8 cellular contexts compared by ENCODE assay signal in genomic region chr4:108166441-108167315, GRCh38. TPM values are rescaled to one million over a fixed set of nuclear protein-coding genes. Genes with fewer than 3 reads are reported as not detected.
DNase-seq lines count a peak whose midpoint lies in the region; ATAC-seq, FAIRE-seq and TF ChIP-seq lines count a peak whose summit lies in the region.

No MANE protein-coding gene starts in this region.

- peaks cover 31% of the 10 kb centered on the region for H3K79me2 ChIP-seq in DOHH2 (ENCODE audit: control insufficient read depth, low read length)
- peaks cover 32% of the 10 kb centered on the region for H3K79me2 ChIP-seq in K562 (ENCODE audit: control insufficient read depth, insufficient read depth, low read length)

- intact Hi-C loops in K562 (cut with micrococcal nuclease), result loop anchor here (2.0 to 5.0 kb wide), 2 partner anchors 52 to 196 kb away; no protein-coding TSS in a partner anchor
- intact Hi-C loops in lower leg skin (cut with DNase I; ENCODE audit: low total_unique reads), result no loop called here

- no peaks in the 10 kb centered on the region for H3K9me3 ChIP-seq in DOHH2 (ENCODE audit: control insufficient read depth, insufficient read depth, low read length)
- H3K9me3 ChIP-seq in K562 (replicated peaks; ENCODE audit: control insufficient read depth, insufficient read depth, low read depth, low read length), result no peaks in the 10 kb centered on the region

- CTCF ChIA-PET in K562 (lab: Yijun Ruan, JAX; ENCODE audit: low intra/inter-chr PET ratio), result no interaction called here

- peak overlapping the region; percentile 96 for H3K4me3 ChIP-seq in DOHH2 (ENCODE audit: low read length)
- peak overlapping the region; percentile 83 for H3K4me3 ChIP-seq in K562
- peak overlapping the region; percentile 51 for H3K4me3 ChIP-seq in lower leg skin (ENCODE audit: low read depth, poor library complexity, severe bottlenecking)

- peak; percentile 22 for ATAC-seq in HG03066 (IDR thresholded peaks at IDR 0.05; ENCODE audit: low read depth, unreplicated experiment)
- peak; percentile 72 for ATAC-seq in K562
- ATAC-seq in HG02610 (IDR thresholded peaks at IDR 0.05; ENCODE audit: unreplicated experiment), result no peak

- POLR2A ChIA-PET in K562 (lab: Yijun Ruan, JAX), result interaction anchor here (0.6 to 2.0 kb wide), 2 partner anchors 10 to 31 kb away, joined by 3 to 4 read pairs; no protein-coding TSS in a partner anchor

- peak overlapping the region; percentile 77 for H3K4me2 ChIP-seq in DOHH2 (ENCODE audit: low read length)
- H3K4me2 ChIP-seq in K562 (ENCODE audit: insufficient read depth, low read length), result peak overlapping the region; percentile 89

- no peaks in the 10 kb centered on the region for H4K20me1 ChIP-seq in DOHH2 (ENCODE audit: control insufficient read depth, insufficient read depth, low read depth, low read length)
- H4K20me1 ChIP-seq in K562 (replicated peaks; ENCODE audit: control insufficient read depth, insufficient read depth, low read length), result no peaks in the 10 kb centered on the region

- no peaks in the 10 kb centered on the region for H3K9me3 Mint-ChIP-seq in T-helper 1 cell treated with Interleukin-12 subunit alpha and Interleukin-12 subunit beta and Interleukin-4 antibody, amounts not matched to agents 30 μg/mL and 1 μg/mL, for 36 hours

- peak overlapping the region; percentile 98 for H3K4me3 Mint-ChIP-seq in T-helper 1 cell treated with Interleukin-12 subunit alpha and Interleukin-12 subunit beta and Interleukin-4 antibody, amounts not matched to agents 30 μg/mL and 1 μg/mL, for 36 hours

- TF ChIP-seq EP300 in K562 (IDR thresholded peaks at IDR 0.05; ENCODE audit: low read length), result 0 out of 2 replicates have a peak, but pooled peaks have one; percentile 9

- peaks cover 22% of the 10 kb centered on the region for H3K27me3 Mint-ChIP-seq in T-helper 1 cell treated with Interleukin-12 subunit alpha and Interleukin-12 subunit beta and Interleukin-4 antibody, amounts not matched to agents 30 μg/mL and 1 μg/mL, for 36 hours (ENCODE audit: low read depth)

- no peak for TF ChIP-seq CTCF in DOHH2 (IDR thresholded peaks at IDR 0.05; ENCODE audit: low read depth, low read length, poor library complexity, severe bottlenecking)
- no peak for TF ChIP-seq CTCF in K562 (IDR thresholded peaks at IDR 0.05 in 2 of 3, conservative IDR thresholded peaks at IDR 0.05 in 1 of 3; ENCODE audit: insufficient read depth in 2 of 3, low read depth in 1 of 3, low read length in 3 of 3)
- TF ChIP-seq CTCF in lower leg skin (IDR thresholded peaks at IDR 0.05), result no peak

- H3K4me1 ChIP-seq in DOHH2 (ENCODE audit: control insufficient read depth, low read length) (peaks cover 54% of the 10 kb centered on the region), K562 (replicated peaks in 1 of 2; ENCODE audit: control insufficient read depth in 2 of 2, insufficient read depth in 2 of 2, low read length in 2 of 2) (peaks cover 10 to 34% of the 10 kb centered on the region in 2 experiments; a peak in 4 of 5 replicates)

- FAIRE-seq in K562 (lab: Jason Lieb, UNC), result peak; percentile 82

- H3K9me2 ChIP-seq in DOHH2 (replicated peaks; ENCODE audit: control insufficient read depth, low read length), result no peaks in the 10 kb centered on the region

- peaks cover 27% of the 10 kb centered on the region for H3K36me3 ChIP-seq in DOHH2 (ENCODE audit: control insufficient read depth, low read length)
- H3K36me3 ChIP-seq in K562 (ENCODE audit: control insufficient read depth, insufficient read depth, low read length), result peaks cover 28% of the 10 kb centered on the region

- peak overlapping the region; percentile 82 to 95 for H3K9ac ChIP-seq in K562 (ENCODE audit: insufficient read depth in 1 of 2, low read depth in 2 of 2, low read length in 2 of 2)

- TF ChIP-seq RAD21 in K562 (CRISPR knock-in tag; conservative IDR thresholded peaks at IDR 0.05 in 1 of 2, IDR thresholded peaks at IDR 0.05 in 1 of 2), result no peak

- 2% methylated on average over 52 of the region's 58 CpGs for WGBS in K562 (ENCODE audit: insufficient coverage, low coverage, missing lambda C conversion rate)
- 2 to 4% methylated on average over 50 to 52 of the region's 58 CpGs for WGBS in lower leg skin, 2 donors

- H3K27ac ChIP-seq in DOHH2 (ENCODE audit: low read depth, low read length), result peak overlapping the region; percentile 58
- peak overlapping the region; percentile 65 for H3K27ac ChIP-seq in K562 (ENCODE audit: extremely low read depth, low read depth, low read length)

- peaks cover 32% of the 10 kb centered on the region for H3F3A ChIP-seq in DOHH2 (ENCODE audit: control insufficient read depth, insufficient read depth)

- DNase-seq in K562 (ENCODE audit: extremely low read depth in 1 of 4, low spot score in 3 of 4), result peak; percentile 69 to 83 (median 74)
- DNase-seq in lower leg skin (ENCODE audit: low spot score in 2 of 2), result no peak
- DNase-seq in stimulated activated CD8-positive, alpha-beta memory T cell treated with anti-CD3 and anti-CD28 coated beads, Interleukin-4, amount 100 ng/mL, for 48 hours, result peak; percentile 74
- DNase-seq in AG20443 (ENCODE audit: low spot score), result no peak

- H3K27me3 ChIP-seq in DOHH2 (ENCODE audit: control insufficient read depth, low read length) (peaks cover 31% of the 10 kb centered on the region), K562 (ENCODE audit: control insufficient read depth in 2 of 2, insufficient read depth in 2 of 2, low read length in 2 of 2) (no peaks in the 10 kb centered on the region)

- H3K27ac Mint-ChIP-seq in T-helper 1 cell treated with Interleukin-12 subunit alpha and Interleukin-12 subunit beta and Interleukin-4 antibody, amounts not matched to agents 30 μg/mL and 1 μg/mL, for 36 hours, result peak overlapping the region; percentile 95

- TF ChIP-seq POLR2A in K562 (conservative IDR thresholded peaks at IDR 0.05) (0 out of 2 replicates have a peak, but pooled peaks have one; percentile 3), lower leg skin (IDR thresholded peaks at IDR 0.05) (no peak)

- in situ Hi-C loops in K562 (cut with MboI), result loop anchor here (5.0 kb wide), 1 partner anchor 89 kb away; no protein-coding TSS in a partner anchor

- H3K36me3 Mint-ChIP-seq in T-helper 1 cell treated with Interleukin-12 subunit alpha and Interleukin-12 subunit beta and Interleukin-4 antibody, amounts not matched to agents 30 μg/mL and 1 μg/mL, for 36 hours (ENCODE audit: low read depth), result peaks cover 37% of the 10 kb centered on the region

- peaks cover 52% of the 10 kb centered on the region for H3K4me1 Mint-ChIP-seq in T-helper 1 cell treated with Interleukin-12 subunit alpha and Interleukin-12 subunit beta and Interleukin-4 antibody, amounts not matched to agents 30 μg/mL and 1 μg/mL, for 36 hours (ENCODE audit: low read depth)

- no peaks in the 10 kb centered on the region for H3K9me1 ChIP-seq in K562 (ENCODE audit: control insufficient read depth, insufficient read depth, low read length)

- peak overlapping the region; percentile 83 for H2AFZ ChIP-seq in K562 (ENCODE audit: low read depth, low read length)

- no TSS peak for BruUV-seq in K562 (replicated peaks; lab: Mats Ljungman, UMichigan)

TF ChIP-seq in K562, 482 proteins besides CTCF, POLR2A, EP300 and RAD21 (continues in another document):
- no peak for TF ChIP-seq ZNF354B (CRISPR knock-in tag; IDR thresholded peaks at IDR 0.05)
- TF ChIP-seq ZNF217 (CRISPR knock-in tag; IDR thresholded peaks at IDR 0.05), result no peak
- no peak for TF ChIP-seq SRSF1 (IDR thresholded peaks at IDR 0.05; ENCODE audit: low read depth, low read length)
- no peak for TF ChIP-seq ADNP (tag; IDR thresholded peaks at IDR 0.05)
- no peak for TF ChIP-seq STAT6 (CRISPR knock-in tag; IDR thresholded peaks at IDR 0.05)
- TF ChIP-seq CREB1 (IDR thresholded peaks at IDR 0.05), result 0 out of 2 replicates have a peak, but pooled peaks have one; percentile 16
- TF ChIP-seq CREB1 (CRISPR knock-in tag; IDR thresholded peaks at IDR 0.05), result no peak

RNA-seq across cellular contexts. Expression of gene LEF1, which starts 2.1 kb away (rescaled TPM):
- 78.7 and 97.3 TPM in 2 replicates for total RNA-seq in K562 (2011; cell fraction: chromatin; rRNA removed; ENCODE audit: low replicate concordance)
- total RNA-seq in K562 (2011; cell fraction: nucleolus; rRNA removed), result 31.2 and 41.5 TPM in 2 replicates
- 48.7 and 60.6 TPM in 2 replicates for total RNA-seq in K562 (2011; cell fraction: nucleoplasm; rRNA removed)
- total RNA-seq in K562 (2014; rRNA removed) (22.3 and 23.5 TPM in 2 replicates), K562 (2014; rRNA removed; fragmentation: Illumina TruSeq; extraction: Trizol) (34.5 and 36.9 TPM in 2 replicates), K562 (2015; rRNA removed; fragmentation: Illumina TruSeq; extraction: Trizol) (26.5 and 27.5 TPM in 2 replicates), K562 (2021) (32.5 and 35.4 TPM in 2 replicates), lower leg skin (10 to 100 TPM in 2 of 4 donors, 1 to 10 TPM in 2; 1.7 to 17.8 (median 7.8) TPM)
- polyA plus RNA-seq in K562 (2011; rRNA removed) (54.8 and 67.8 TPM in 2 replicates), K562 (2014; fragmentation: Illumina TruSeq; extraction: Trizol) (60.7 and 81.1 TPM in 2 replicates), K562 (2014; fragmentation: Nextera tagmentation; extraction: Ambion mirVana) (10 to 100 TPM; 15.1 to 17.2 TPM), K562 (2014; rRNA removed) (29.7 and 30.3 TPM in 2 replicates)
- 68.7 and 85.9 TPM in 2 replicates for polyA plus RNA-seq in K562 (2011; cell fraction: cytosol; rRNA removed)
- polyA plus RNA-seq in K562 (2011; cell fraction: nucleus; rRNA removed), result 76.2 and 88.8 TPM in 2 replicates
- 26.1 and 29.4 TPM in 2 replicates for polyA plus RNA-seq in K562 (2012)
- polyA minus RNA-seq in K562 (2011; rRNA and poly(A)+ RNA removed), result 63.7 and 64.4 TPM in 2 replicates
- 29.8 and 46.0 TPM in 2 replicates for polyA minus RNA-seq in K562 (2011; cell fraction: cytosol; rRNA and poly(A)+ RNA removed)
- polyA minus RNA-seq in K562 (2011; cell fraction: nucleus; rRNA and poly(A)+ RNA removed), result 42.4 and 53.4 TPM in 2 replicates

Comparison
In these comparisons a context has a peak if more than half of its experiments do, and no peak if none do; other contexts are left out.
1. DNase-seq: peak in K562 (4 of 4) and stimulated activated CD8-positive, alpha-beta memory T cell treated with anti-CD3 and anti-CD28 coated beads, Interleukin-4, amount 100 ng/mL, for 48 hours (single experiment); none in lower leg skin (0 of 2) and AG20443 (single experiment).
2. Peak in every context shown above with its lines, with median percentiles within 50 percentile points of each other: H3K4me3 ChIP-seq.